In the genomic region with DNA sequence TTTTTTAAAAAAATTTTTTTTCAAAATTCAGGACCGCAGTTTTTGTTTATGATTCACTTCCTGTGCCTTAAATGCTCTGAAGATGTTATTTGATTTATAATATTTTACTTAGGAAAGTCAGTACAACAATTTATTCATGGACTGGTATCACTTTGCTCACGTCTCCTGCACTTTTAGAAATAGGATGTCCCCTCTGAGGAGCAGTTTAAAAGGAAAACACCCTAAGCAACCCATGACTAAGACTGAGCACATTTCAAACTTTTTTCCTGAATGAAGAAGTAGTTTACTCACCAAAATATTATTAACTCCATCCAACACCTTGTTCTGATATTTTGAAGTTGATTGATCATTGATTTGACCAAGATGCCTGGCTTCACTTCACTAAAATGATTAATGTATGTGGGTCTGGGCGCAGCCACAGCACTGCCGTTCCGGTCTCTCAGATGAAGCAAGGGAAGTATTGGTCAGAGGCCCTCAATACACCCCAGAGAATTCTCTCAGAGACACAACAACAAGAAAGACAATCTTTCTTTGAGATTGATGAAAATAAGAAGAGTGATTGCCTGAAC, we compare ENCODE assay signal across 16 cellular contexts.
"Had no signal": no experiment of that assay in that cellular context is flagged by ENCODE, and none has a peak within 500 bp of the region (broad histone marks: within the 10 kb centered on the region; RNA-seq: fewer than 3 reads in every experiment).

No MANE protein-coding gene starts in this region.

- H3K9me3 ChIP-seq: lower lobe of right lung, ovary, sigmoid colon had no signal

- H3K27ac Mint-ChIP-seq: activated CD4-positive, alpha-beta memory T cell treated with anti-CD3 and anti-CD28 coated beads, Interleukin-2, amount 10 ng/mL, durations not matched to agents 7 days and 5 days; activated naive CD4-positive, alpha-beta T cell treated with anti-CD3 and anti-CD28 coated beads, Interleukin-2, amount 50 U/mL, for 24 hours; dendritic cell treated with granulocyte-macrophage colony-stimulating factor and Interleukin-4, amounts not matched to agents 40 ng/mL and 50 ng/mL, for 4 days; stimulated activated naive CD8-positive, alpha-beta T cell treated with anti-CD3 and anti-CD28 coated beads, Interleukin-15, amount 100 ng/mL, for 72 hours; WTC11 had no signal

- H3K27ac ChIP-seq: lower lobe of right lung, ovary, sigmoid colon had no signal

- H3K36me3 Mint-ChIP-seq: activated naive CD4-positive, alpha-beta T cell treated with anti-CD3 and anti-CD28 coated beads, Interleukin-2, amount 50 U/mL, for 24 hours; WTC11 had no signal

- H3K27me3 ChIP-seq: ovary, sigmoid colon had no signal

- ATAC-seq: left colon; lower lobe of right lung; stimulated activated naive CD8-positive, alpha-beta T cell treated with anti-CD3 and anti-CD28 coated beads, Interleukin-15, amount 100 ng/mL, for 72 hours; WTC11 had no signal

- H3K4me1 ChIP-seq: lower lobe of right lung, sigmoid colon had no signal

- H3K4me3 ChIP-seq: lower lobe of right lung, ovary, sigmoid colon had no signal

- H3K9me3 Mint-ChIP-seq: activated CD4-positive, alpha-beta memory T cell treated with anti-CD3 and anti-CD28 coated beads, Interleukin-2, amount 10 ng/mL, durations not matched to agents 7 days and 5 days; activated naive CD4-positive, alpha-beta T cell treated with anti-CD3 and anti-CD28 coated beads, Interleukin-2, amount 50 U/mL, for 24 hours; dendritic cell treated with granulocyte-macrophage colony-stimulating factor and Interleukin-4, amounts not matched to agents 40 ng/mL and 50 ng/mL, for 4 days; stimulated activated naive CD8-positive, alpha-beta T cell treated with anti-CD3 and anti-CD28 coated beads, Interleukin-15, amount 100 ng/mL, for 72 hours; WTC11 had no signal

- H3K4me1 Mint-ChIP-seq: activated CD4-positive, alpha-beta memory T cell treated with anti-CD3 and anti-CD28 coated beads, Interleukin-2, amount 10 ng/mL, durations not matched to agents 7 days and 5 days; activated naive CD4-positive, alpha-beta T cell treated with anti-CD3 and anti-CD28 coated beads, Interleukin-2, amount 50 U/mL, for 24 hours; stimulated activated naive CD8-positive, alpha-beta T cell treated with anti-CD3 and anti-CD28 coated beads, Interleukin-15, amount 100 ng/mL, for 72 hours had no signal

- H3K27me3 Mint-ChIP-seq: activated CD4-positive, alpha-beta memory T cell treated with anti-CD3 and anti-CD28 coated beads, Interleukin-2, amount 10 ng/mL, durations not matched to agents 7 days and 5 days; activated naive CD4-positive, alpha-beta T cell treated with anti-CD3 and anti-CD28 coated beads, Interleukin-2, amount 50 U/mL, for 24 hours; dendritic cell treated with granulocyte-macrophage colony-stimulating factor and Interleukin-4, amounts not matched to agents 40 ng/mL and 50 ng/mL, for 4 days; stimulated activated naive CD8-positive, alpha-beta T cell treated with anti-CD3 and anti-CD28 coated beads, Interleukin-15, amount 100 ng/mL, for 72 hours had no signal

- H3K4me3 Mint-ChIP-seq: activated CD4-positive, alpha-beta memory T cell treated with anti-CD3 and anti-CD28 coated beads, Interleukin-2, amount 10 ng/mL, durations not matched to agents 7 days and 5 days; activated naive CD4-positive, alpha-beta T cell treated with anti-CD3 and anti-CD28 coated beads, Interleukin-2, amount 50 U/mL, for 24 hours; dendritic cell treated with granulocyte-macrophage colony-stimulating factor and Interleukin-4, amounts not matched to agents 40 ng/mL and 50 ng/mL, for 4 days; stimulated activated naive CD8-positive, alpha-beta T cell treated with anti-CD3 and anti-CD28 coated beads, Interleukin-15, amount 100 ng/mL, for 72 hours; WTC11 had no signal

- H3K36me3 ChIP-seq: lower lobe of right lung, ovary, sigmoid colon had no signal

- FAIRE-seq: urothelium cell line had no signal

- DNase-seq: activated CD4-positive, alpha-beta memory T cell treated with anti-CD3 and anti-CD28 coated beads, Interleukin-2, amount 10 ng/mL, durations not matched to agents 7 days and 5 days; activated CD4-positive, alpha-beta T cell treated with anti-CD3 and anti-CD28 coated beads for 4 hours; activated effector memory CD4-positive, alpha-beta T cell treated with anti-CD3 and anti-CD28 coated beads, Interleukin-2, amount 50 U/mL, for 16 hours; activated T-cell treated with anti-CD3 and anti-CD28 coated beads, Interleukin-2, amount 50 U/mL, for 48 hours; effector memory CD4-positive, alpha-beta T cell; left colon; lower lobe of right lung; ovary; sigmoid colon; stimulated activated CD4-positive, alpha-beta T cell treated with anti-CD3 and anti-CD28 coated beads, Interleukin-1b, Interleukin-23, amount 100 ng/mL, for 48 hours; stimulated activated naive CD8-positive, alpha-beta T cell treated with anti-CD3 and anti-CD28 coated beads, Interleukin-15, amount 100 ng/mL, for 72 hours; T-helper 2 cell had no signal
